23 cellular contexts compared by ENCODE assay signal in the genomic region with DNA sequence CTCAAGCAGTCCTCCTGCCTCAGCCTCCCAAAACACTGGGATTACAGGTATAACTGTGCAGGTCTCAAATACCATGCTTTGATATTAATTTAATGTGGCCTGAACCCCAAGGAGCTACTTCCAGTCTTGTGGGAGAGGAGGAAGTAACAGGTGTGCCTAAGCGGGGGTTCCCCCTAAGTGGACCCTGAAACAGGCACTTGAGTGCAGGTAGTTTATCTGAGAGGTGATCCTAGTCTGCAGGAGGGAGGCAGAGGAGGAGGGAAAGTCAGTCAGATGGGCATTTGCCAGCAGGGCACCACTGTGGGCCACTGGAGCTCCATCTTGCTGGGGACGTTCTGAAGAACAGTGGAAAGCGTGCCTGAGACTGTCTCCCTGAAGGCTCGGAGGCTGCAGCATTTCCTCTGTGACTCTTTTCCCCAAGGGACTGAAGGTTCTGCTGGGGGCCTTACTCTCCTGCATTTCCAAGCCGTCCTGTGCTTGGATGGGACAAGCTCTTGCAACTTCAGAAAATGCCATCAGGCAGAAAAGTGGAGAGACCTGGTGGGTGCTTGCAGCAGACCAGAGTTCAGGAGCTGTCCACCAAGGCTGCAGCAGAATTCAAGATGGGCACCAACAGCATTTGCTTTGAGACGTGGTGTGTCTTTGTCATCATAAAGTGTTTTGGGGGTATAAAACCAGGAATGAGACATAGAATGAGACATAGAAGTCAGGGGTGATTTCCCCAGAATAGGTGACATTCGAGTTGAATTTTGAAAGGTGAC.
"Had no signal": no experiment of that assay in that cellular context is flagged by ENCODE, and none has a peak within 500 bp of the region (broad histone marks: within the 10 kb centered on the region; RNA-seq: fewer than 3 reads in every experiment).

No MANE protein-coding gene starts in this region.

- DNase-seq: activated B cell treated with CpG ODN at 0.5 μM for 24 hours; activated CD4-positive, alpha-beta T cell treated with anti-CD3 and anti-CD28 coated beads for 48 hours; activated CD4-positive, alpha-beta T cell treated with anti-CD3 and anti-CD28 coated beads, Interleukin-2, amount 50 U/mL, for 1 hour; activated CD4-positive, alpha-beta T cell treated with anti-CD3 and anti-CD28 coated beads, Interleukin-2, amount 50 U/mL, for 48 hours; activated CD8-positive, alpha-beta memory T cell treated with anti-CD3 and anti-CD28 coated beads, Interleukin-2, amount 50 U/mL, for 48 hours; activated gamma-delta T cell; activated naive CD4-positive, alpha-beta T cell; activated naive CD4-positive, alpha-beta T cell treated with anti-CD3 and anti-CD28 coated beads, Interleukin-2, amount 10 ng/mL, durations not matched to agents 7 days and 5 days; activated naive CD8-positive, alpha-beta T cell treated with anti-CD3 and anti-CD28 coated beads, Interleukin-2, amount 10 ng/mL, durations not matched to agents 7 days and 5 days; activated T-cell treated with anti-CD3 and anti-CD28 coated beads for 4 hours; activated T-cell treated with anti-CD3 and anti-CD28 coated beads, Interleukin-2, amount 50 U/mL, for 24 hours; activated T-cell treated with anti-CD3 and anti-CD28 coated beads, Interleukin-2, amount 50 U/mL, for 72 hours; cortex of kidney; effector CD8-positive, alpha-beta T cell; esophagus squamous epithelium; T-helper 1 cell; T-helper 17 cell; T1000; WERI-Rb-1 had no signal

- H3K9me3 ChIP-seq: ascending aorta, breast epithelium, esophagus squamous epithelium had no signal

- H3K27ac ChIP-seq: ascending aorta, breast epithelium, cardiac muscle cell, epithelial cell of prostate, esophagus squamous epithelium, WERI-Rb-1 had no signal

- H3K4me3 ChIP-seq: ascending aorta, breast epithelium, cardiac muscle cell, esophagus squamous epithelium had no signal

- H3K36me3 ChIP-seq: ascending aorta, breast epithelium, cardiac muscle cell, esophagus squamous epithelium, WERI-Rb-1 had no signal
